In genomic region chr2:174259981-174260380, GRCh38 we compare ENCODE assay signal across 1 cellular context.
TF ChIP-seq lines count a peak whose summit lies in the region.

No MANE protein-coding gene starts in this region.

TF ChIP-seq in SK-N-SH, 30 proteins besides CTCF, POLR2A, EP300 and RAD21 (continued from another document):
- TF ChIP-seq IRF3 (IDR thresholded peaks at IDR 0.05; ENCODE audit: low read depth, low read length) = no peak
- no peak for TF ChIP-seq JUND (IDR thresholded peaks at IDR 0.05)
- no peak for TF ChIP-seq TAF1 (IDR thresholded peaks at IDR 0.05; ENCODE audit: borderline replicate concordance, low read depth, low read length)
